Comparison of ENCODE assay signal across 29 cellular contexts in genomic region chr12:49066120-49066519, GRCh38. TPM values are rescaled to one million over a fixed set of nuclear protein-coding genes. Genes with fewer than 3 reads are reported as not detected.
"Had no signal": no experiment of that assay in that cellular context is flagged by ENCODE, and none has a peak within 500 bp of the region (broad histone marks: within the 10 kb centered on the region; RNA-seq: fewer than 3 reads in every experiment).

No MANE protein-coding gene starts in this region.

- DNase-seq: dorsolateral prefrontal cortex; effector CD4-positive, alpha-beta T cell; foreskin keratinocyte; glutamatergic neuron; heart right ventricle; hippocampal formation; left cardiac atrium; left lung; mesenchymal stem cell; midbrain; naive thymus-derived CD4-positive, alpha-beta T cell; stimulated activated CD4-positive, alpha-beta T cell treated with anti-CD3 and anti-CD28 coated beads, Interleukin-2, amount 100 ng/mL, for 24 hours; stimulated activated CD4-positive, alpha-beta T cell treated with anti-CD3 and anti-CD28 coated beads, Interleukin-4, amount 100 ng/mL, for 24 hours; stimulated activated naive CD4-positive, alpha-beta T cell treated with Interleukin-2 at 50 U/mL for 16 hours; stomach; thyroid gland; trophoblast cell had no signal

- H3K27me3 ChIP-seq: dorsolateral prefrontal cortex, esophagus muscularis mucosa, foreskin keratinocyte, heart right ventricle, left lung, right atrium auricular region, stomach, thyroid gland, vagina had no signal

- H3K79me2 ChIP-seq: parathyroid adenoma had no signal

- ATAC-seq: foreskin keratinocyte; heart right ventricle; left cardiac atrium; left lung; naive thymus-derived CD4-positive, alpha-beta T cell; sciatic nerve; stimulated activated effector memory CD8-positive, alpha-beta T cell treated with anti-CD3 and anti-CD28 coated beads, Interleukin-12 subunit alpha, Interleukin-12 subunit beta, amount 100 ng/mL, for 72 hours had no signal

- H3K27ac ChIP-seq: dorsolateral prefrontal cortex, esophagus muscularis mucosa, foreskin keratinocyte, heart right ventricle, left lung, parathyroid adenoma, prostate gland, right atrium auricular region, stomach, thyroid gland, vagina had no signal

- FAIRE-seq: colon, endothelial cell of umbilical vein, islet of Langerhans had no signal

- H3K9me3 ChIP-seq: esophagus muscularis mucosa, heart right ventricle, left lung, prostate gland, right atrium auricular region, stomach, thyroid gland, vagina had no signal

- H3K27ac Mint-ChIP-seq: stimulated activated effector memory CD8-positive, alpha-beta T cell treated with anti-CD3 and anti-CD28 coated beads, Interleukin-12 subunit alpha, Interleukin-12 subunit beta, amount 100 ng/mL, for 72 hours had no signal

- H2AFZ ChIP-seq: parathyroid adenoma had no signal

- H3K36me3 ChIP-seq: esophagus muscularis mucosa, heart right ventricle, left lung, prostate gland, right atrium auricular region, stomach, thyroid gland, vagina had no signal

- H3K4me3 Mint-ChIP-seq: naive thymus-derived CD4-positive, alpha-beta T cell; stimulated activated effector memory CD8-positive, alpha-beta T cell treated with anti-CD3 and anti-CD28 coated beads, Interleukin-12 subunit alpha, Interleukin-12 subunit beta, amount 100 ng/mL, for 72 hours had no signal

- H3K9ac ChIP-seq: parathyroid adenoma had no signal

- H3K4me1 ChIP-seq: prostate gland had no signal

- H3K9me3 Mint-ChIP-seq: stimulated activated effector memory CD8-positive, alpha-beta T cell treated with anti-CD3 and anti-CD28 coated beads, Interleukin-12 subunit alpha, Interleukin-12 subunit beta, amount 100 ng/mL, for 72 hours had no signal

- H3K4me3 ChIP-seq: dorsolateral prefrontal cortex, esophagus muscularis mucosa, heart right ventricle, left lung, prostate gland, right atrium auricular region, stomach, thyroid gland, vagina had no signal

- H3K27me3 Mint-ChIP-seq: naive thymus-derived CD4-positive, alpha-beta T cell had no signal

RNA-seq across cellular contexts. Expression of gene RHEBL1, which starts 3.7 kb away (rescaled TPM):
- total RNA-seq: stomach, ureter had no signal

RNA-seq across cellular contexts. Expression of gene DHH, which starts 28.5 kb away (rescaled TPM):
- total RNA-seq: foreskin keratinocyte, osteoblast had no signal
- polyA plus RNA-seq: foreskin keratinocyte; naive thymus-derived CD4-positive, alpha-beta T cell had no signal
